8 cellular contexts compared by ENCODE assay signal in genomic region chr1:21490774-21491482, GRCh38. TPM values are rescaled to one million over a fixed set of nuclear protein-coding genes. Genes with fewer than 3 reads are reported as not detected.
A peak's percentile ranks its signal among the peaks of the same experiment; 100 is the strongest.
DNase-seq lines count a peak whose midpoint lies in the region; ATAC-seq and TF ChIP-seq lines count a peak whose summit lies in the region.

No MANE protein-coding gene starts in this region.

- no peaks in the 10 kb centered on the region for H3K9me2 ChIP-seq in SK-N-SH

- TF ChIP-seq RAD21 in SK-N-SH (IDR thresholded peaks at IDR 0.05; ENCODE audit: low read length) = peak; percentile 57

- POLR2A ChIA-PET in SK-N-SH (lab: Yijun Ruan, JAX) = interaction anchor here (0.6 kb wide), 1 partner anchor 11 kb away, joined by 3 read pairs; no protein-coding TSS in a partner anchor

- H3K9me3 ChIP-seq in SK-N-SH (no peaks in the 10 kb centered on the region), fibroblast of lung (ENCODE audit: control insufficient read depth, insufficient read depth, low read depth, low read length) (no peaks in the 10 kb centered on the region)

- no peaks in the 10 kb centered on the region for H4K20me1 ChIP-seq in SK-N-SH (ENCODE audit: insufficient read depth)
- H4K20me1 ChIP-seq in fibroblast of lung (ENCODE audit: control insufficient read depth, extremely low read depth, insufficient read depth, low read length) = no peaks in the 10 kb centered on the region

- H3K4me3 ChIP-seq in AG10803 (ENCODE audit: low read length) (no peak overlapping the region), SK-N-SH (ENCODE audit: low read depth in 2 of 2, low read length in 1 of 2) (no peak overlapping the region), fibroblast of lung (replicated peaks in 1 of 4; ENCODE audit: control extremely low read depth in 1 of 4, insufficient read depth in 1 of 4, low read depth in 3 of 4, low read length in 4 of 4) (no peak overlapping the region)

- peak; percentile 82 for DNase-seq in AG10803 (ENCODE audit: low read depth)
- DNase-seq in SK-N-SH = peak; percentile 60
- DNase-seq in fibroblast of lung (ENCODE audit: low read depth in 2 of 2) = peak; percentile 52 to 63
- DNase-seq in stimulated activated CD4-positive, alpha-beta T cell treated with anti-CD3 and anti-CD28 coated beads, Interleukin-2, amount 100 ng/mL, for 24 hours = peak; percentile 37 to 52
- no peak for DNase-seq in KG1 (lab: John Stamatoyannopoulos, UW)
- no peak for DNase-seq in NCI-H2029 treated with DMSO at 0.1 percent for 48 hours (lab: John Stamatoyannopoulos, UW)

- H3K27me3 ChIP-seq in SK-N-SH (ENCODE audit: insufficient read depth) (no peaks in the 10 kb centered on the region; the same call in 1 of the 2 replicates), fibroblast of lung (ENCODE audit: control insufficient read depth, insufficient read depth, low read length) (peaks cover 14% of the 10 kb centered on the region)

- H3K79me2 ChIP-seq in SK-N-SH (ENCODE audit: insufficient read depth) (no peaks in the 10 kb centered on the region), fibroblast of lung (ENCODE audit: control insufficient read depth, insufficient read depth, low read length) (no peaks in the 10 kb centered on the region)

- H3K9ac ChIP-seq in SK-N-SH = no peak overlapping the region
- no peak overlapping the region for H3K9ac ChIP-seq in fibroblast of lung (ENCODE audit: insufficient read depth, low read length)

- 54% methylated on average over 8 of the region's 11 CpGs for WGBS in SK-N-SH (ENCODE audit: low lambda C conversion rate)

- TF ChIP-seq CTCF in AG10803 (conservative IDR thresholded peaks at IDR 0.05; ENCODE audit: low read length) (peak; percentile 82), GM12872 (IDR thresholded peaks at IDR 0.05; ENCODE audit: insufficient read depth, low read depth, low read length) (peak; percentile 55), SK-N-SH (IDR thresholded peaks at IDR 0.05) (peak; percentile 60), fibroblast of lung (conservative IDR thresholded peaks at IDR 0.05 in 1 of 2, IDR thresholded peaks at IDR 0.05 in 1 of 2; ENCODE audit: low read depth in 1 of 2, low read length in 2 of 2) (peak; percentile 57 to 72)

- H3K27ac ChIP-seq in SK-N-SH (ENCODE audit: low read depth in 2 of 2, low read length in 1 of 2) (no peak overlapping the region), fibroblast of lung (ENCODE audit: insufficient read depth, low read length) (no peak overlapping the region)

- no peak for ATAC-seq in GM19467 (IDR thresholded peaks at IDR 0.05; ENCODE audit: unreplicated experiment)

- H3K36me3 ChIP-seq in SK-N-SH (replicated peaks in 1 of 2; ENCODE audit: control insufficient read depth in 1 of 2, insufficient read depth in 2 of 2, low read length in 1 of 2) (no peaks in the 10 kb centered on the region), fibroblast of lung (ENCODE audit: control insufficient read depth, insufficient read depth, low read length) (no peaks in the 10 kb centered on the region)

- no peak overlapping the region for H3K4me2 ChIP-seq in SK-N-SH
- no peak overlapping the region for H3K4me2 ChIP-seq in fibroblast of lung (ENCODE audit: extremely low read depth, insufficient read depth, low read length)

- H3F3A ChIP-seq in SK-N-SH (replicated peaks; ENCODE audit: insufficient read depth) = no peaks in the 10 kb centered on the region

- H2AFZ ChIP-seq in SK-N-SH (ENCODE audit: low read depth) (no peak overlapping the region), fibroblast of lung (ENCODE audit: low read length) (no peak overlapping the region)

- no peak for TF ChIP-seq EP300 in SK-N-SH (IDR thresholded peaks at IDR 0.05; ENCODE audit: borderline replicate concordance in 1 of 2, low read depth in 1 of 2, low read length in 1 of 2)

- CTCF ChIA-PET in SK-N-SH (lab: Yijun Ruan, JAX) = interaction anchor here (0.7 to 2.2 kb wide), 9 partner anchors 9 to 534 kb away, joined by 3 to 12 read pairs (median 4); no protein-coding TSS in a partner anchor

- H3K4me1 ChIP-seq in SK-N-SH (ENCODE audit: control insufficient read depth in 1 of 2, insufficient read depth in 2 of 2, low read depth in 1 of 2, low read length in 1 of 2) (no peaks in the 10 kb centered on the region), fibroblast of lung (ENCODE audit: control insufficient read depth, extremely low read depth, insufficient read depth, low read length) (no peaks in the 10 kb centered on the region)

TF ChIP-seq in SK-N-SH, 30 proteins besides CTCF, POLR2A, EP300 and RAD21:
- TF ChIP-seq FOXM1 (IDR thresholded peaks at IDR 0.05; ENCODE audit: low read depth) = no peak
- TF ChIP-seq ZBTB33 (IDR thresholded peaks at IDR 0.05; ENCODE audit: borderline replicate concordance, low read depth) = no peak
- TF ChIP-seq USF1 (IDR thresholded peaks at IDR 0.05; ENCODE audit: borderline replicate concordance, low read depth) = no peak
- TF ChIP-seq SMC3 (IDR thresholded peaks at IDR 0.05; ENCODE audit: low read depth, low read length) = peak; percentile 57
TF ChIP-seq in SK-N-SH: peak in this region for 1.

RNA-seq across cellular contexts. Expression of gene ALPL, which starts 18.3 kb away (rescaled TPM):
- 0.69 and 1.3 TPM in 2 replicates for polyA plus RNA-seq in SK-N-SH (2012; rRNA removed)
- 0.33 and 0.68 TPM in 2 replicates for polyA plus RNA-seq in SK-N-SH (2012; cell fraction: cytosol; rRNA removed)
- 0.51 and 0.93 TPM in 2 replicates for polyA plus RNA-seq in SK-N-SH (2012; cell fraction: nucleus; rRNA removed)
- total RNA-seq in fibroblast of lung = 1.5 and 3.6 TPM in 2 replicates
- polyA plus RNA-seq in fibroblast of lung = 0.21 and 1.3 TPM in 2 replicates
- polyA plus RNA-seq in fibroblast of lung (2012) = 0.24 and 2.3 TPM in 2 replicates
- 3.5 TPM in 1 of 2 replicates, not detected in the other for polyA minus RNA-seq in fibroblast of lung (ENCODE audit: low replicate concordance)

RNA-seq across cellular contexts. Expression of gene NBPF3, which starts 51.0 kb away (rescaled TPM):
- polyA plus RNA-seq in SK-N-SH (2012; rRNA removed) = 6.4 and 8.7 TPM in 2 replicates
- polyA plus RNA-seq in SK-N-SH (2012; cell fraction: cytosol; rRNA removed) = 5.4 and 6.7 TPM in 2 replicates
- 13.0 and 19.0 TPM in 2 replicates for polyA plus RNA-seq in SK-N-SH (2012; cell fraction: nucleus; rRNA removed)
- 13.4 and 35.0 TPM in 2 replicates for total RNA-seq in fibroblast of lung
- polyA plus RNA-seq in fibroblast of lung = 13.0 and 20.4 TPM in 2 replicates
- polyA plus RNA-seq in fibroblast of lung (2012) = 12.8 and 18.6 TPM in 2 replicates
- polyA minus RNA-seq in fibroblast of lung (ENCODE audit: low replicate concordance) = 22.9 and 27.9 TPM in 2 replicates

Comparison
In these comparisons a context has a peak if more than half of its experiments do, and no peak if none do; other contexts are left out.
1. DNase-seq: peak in AG10803 (single experiment), SK-N-SH (single experiment), fibroblast of lung (2 of 2) and stimulated activated CD4-positive, alpha-beta T cell treated with anti-CD3 and anti-CD28 coated beads, Interleukin-2, amount 100 ng/mL, for 24 hours (2 of 2); none in KG1 (single experiment) and NCI-H2029 treated with DMSO at 0.1 percent for 48 hours (single experiment).
2. Peak in every context shown above with its lines, with median percentiles within 50 percentile points of each other: CTCF ChIP-seq.